In genomic region chr12:94836952-94837670, GRCh38 we compare ENCODE assay signal across 8 cellular contexts.
A peak's percentile ranks its signal among the peaks of the same experiment; 100 is the strongest.
DNase-seq lines count a peak whose midpoint lies in the region; ATAC-seq, FAIRE-seq and TF ChIP-seq lines count a peak whose summit lies in the region.
"Not testable (repeated sequence)": the region's sequence is repeated elsewhere in the genome, so short reads cannot be mapped to it uniquely, and the experiment has no call there.

No MANE protein-coding gene starts in this region.

- H3K79me2 ChIP-seq in HepG2 (ENCODE audit: insufficient read depth, low read length), result not testable (repeated sequence)

- not testable (repeated sequence) for H4K20me1 ChIP-seq in HepG2 (ENCODE audit: insufficient read depth, low read length)

- not testable (repeated sequence) for H3K36me3 ChIP-seq in adipocyte (ENCODE audit: control insufficient read depth, insufficient read depth, low read length, severe bottlenecking); bronchial epithelial cell (ENCODE audit: control insufficient read depth, insufficient read depth, low read length); HepG2 (replicated peaks in 1 of 2; ENCODE audit: control insufficient read depth in 1 of 2, insufficient read depth in 2 of 2, low read length in 2 of 2)

- not testable (repeated sequence) for TF ChIP-seq POLR2A in HepG2 (IDR thresholded peaks at IDR 0.05; ENCODE audit: insufficient read depth in 1 of 2, low read depth in 2 of 2, low read length in 2 of 2)

- not testable (repeated sequence) for BruUV-seq in HepG2 (replicated peaks; lab: Mats Ljungman, UMichigan)

- not testable (repeated sequence) for H3K9me3 ChIP-seq in adipocyte (ENCODE audit: control insufficient read depth, low read length); HepG2 (ENCODE audit: low read length)

- not testable (repeated sequence) for TF ChIP-seq CTCF in bronchial epithelial cell (IDR thresholded peaks at IDR 0.05; ENCODE audit: insufficient read depth, low read length, severe bottlenecking); HepG2 (CRISPR knock-in tag; IDR thresholded peaks at IDR 0.05)

- CTCF ChIA-PET in HepG2 (lab: Yijun Ruan, JAX; ENCODE audit: low intra/inter-chr PET ratio, low total read pairs), result not testable (repeated sequence)

- peaks cover 20% of the 10 kb centered on the region for H3K4me1 ChIP-seq in adipocyte (ENCODE audit: control insufficient read depth, insufficient read depth, low read length)
- not testable (repeated sequence) for H3K4me1 ChIP-seq in HepG2 (ENCODE audit: insufficient read depth, low read length)

- not testable (repeated sequence) for H3K9ac ChIP-seq in adipocyte (ENCODE audit: low read length); HepG2 (ENCODE audit: insufficient read depth, low read depth, low read length)

- POLR2A ChIA-PET in HepG2 (lab: Yijun Ruan, JAX), result not testable (repeated sequence)

- peak; percentile 92 for ATAC-seq in HepG2

- WGBS in HepG2 (ENCODE audit: low lambda C conversion rate), result 34% methylated on average over 13 of the region's 13 CpGs

- not testable (repeated sequence) for H3K27me3 ChIP-seq in adipocyte (replicated peaks; ENCODE audit: control insufficient read depth, insufficient read depth, low read length); bronchial epithelial cell (ENCODE audit: control insufficient read depth, insufficient read depth, low read length); HepG2 (ENCODE audit: control insufficient read depth in 1 of 2, insufficient read depth in 2 of 2, low read length in 2 of 2)

- not testable (repeated sequence) for H2AFZ ChIP-seq in HepG2 (ENCODE audit: low read length)

- H3K27ac ChIP-seq in HepG2 (ENCODE audit: extremely low read length, insufficient read depth, low read length), result peak overlapping the region; percentile 5

- not testable (repeated sequence) for H3K4me2 ChIP-seq in HepG2 (ENCODE audit: low read depth, low read length)

- TF ChIP-seq EP300 in HepG2 (IDR thresholded peaks at IDR 0.05; ENCODE audit: low read depth in 2 of 2, low read length in 2 of 2); HepG2 (CRISPR knock-in tag; IDR thresholded peaks at IDR 0.05; ENCODE audit: borderline replicate concordance): not testable (repeated sequence)

- H3K4me3 ChIP-seq in adipocyte (ENCODE audit: low read length); bronchial epithelial cell (ENCODE audit: low read depth, low read length); HepG2 (replicated peaks in 1 of 3; ENCODE audit: insufficient read depth in 1 of 3, low read depth in 2 of 3, low read length in 3 of 3): not testable (repeated sequence)

- intact Hi-C loops in HepG2 (cut with micrococcal nuclease; ENCODE audit: unreplicated experiment), result loop anchor here (10.0 kb wide), 1 partner anchor 182 kb away; the partner anchor contains the start of gene TMCC3

- in situ Hi-C loops in HepG2 (cut with HindIII; ENCODE audit: extremely low pct_ligation_motif_present, low pct_unique_long_range_greater_than_20kb), result not testable (repeated sequence)

- not testable (repeated sequence) for TF ChIP-seq RAD21 in HepG2 (CRISPR knock-in tag; IDR thresholded peaks at IDR 0.05)

- FAIRE-seq in bronchial epithelial cell (lab: Jason Lieb, UNC); HepG2 (lab: Jason Lieb, UNC): not testable (repeated sequence)

- peak; percentile 17 for DNase-seq in EH (ENCODE audit: low read depth)
- DNase-seq in HT1080 (ENCODE audit: low read depth), result peak; percentile 17
- DNase-seq in MV-4-11 (lab: John Stamatoyannopoulos, UW), result peak; percentile 60
- DNase-seq in adipocyte (ENCODE audit: low read depth), result peak; percentile 81
- peak; percentile 24 for DNase-seq in bronchial epithelial cell (ENCODE audit: low read depth)
- DNase-seq in fibroblast of peridontal ligament (ENCODE audit: extremely low read depth), result peak; percentile 74
- peak; percentile 27 for DNase-seq in HepG2 (ENCODE audit: low spot score)
- peak; percentile 37 for DNase-seq in stromal cell of bone marrow (ENCODE audit: low read depth)

TF ChIP-seq in HepG2, 621 proteins besides CTCF, POLR2A, EP300 and RAD21 (continues in another document):
- TF ChIP-seq, protein P1, sequence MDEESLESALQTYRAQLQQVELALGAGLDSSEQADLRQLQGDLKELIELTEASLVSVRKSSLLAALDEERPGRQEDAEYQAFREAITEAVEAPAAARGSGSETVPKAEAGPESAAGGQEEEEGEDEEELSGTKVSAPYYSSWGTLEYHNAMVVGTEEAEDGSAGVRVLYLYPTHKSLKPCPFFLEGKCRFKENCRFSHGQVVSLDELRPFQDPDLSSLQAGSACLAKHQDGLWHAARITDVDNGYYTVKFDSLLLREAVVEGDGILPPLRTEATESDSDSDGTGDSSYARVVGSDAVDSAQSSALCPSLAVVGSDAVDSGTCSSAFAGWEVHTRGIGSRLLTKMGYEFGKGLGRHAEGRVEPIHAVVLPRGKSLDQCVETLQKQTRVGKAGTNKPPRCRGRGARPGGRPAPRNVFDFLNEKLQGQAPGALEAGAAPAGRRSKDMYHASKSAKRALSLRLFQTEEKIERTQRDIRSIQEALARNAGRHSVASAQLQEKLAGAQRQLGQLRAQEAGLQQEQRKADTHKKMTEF (CRISPR knock-in tag; IDR thresholded peaks at IDR 0.05), result peak; percentile 35; the same call in 1 of the 2 replicates
- TF ChIP-seq GATAD2A (CRISPR knock-in tag; IDR thresholded peaks at IDR 0.05) (peak; percentile 47; the same call in 1 of the 2 replicates), POGZ (CRISPR knock-in tag; IDR thresholded peaks at IDR 0.05) (peak; percentile 57), JUND (CRISPR knock-in tag; IDR thresholded peaks at IDR 0.05) (peak; percentile 92), BCL6 (CRISPR knock-in tag; IDR thresholded peaks at IDR 0.05) (peak; percentile 79), CREB1 (CRISPR knock-in tag; IDR thresholded peaks at IDR 0.05) (peak; percentile 33), RCOR2 (CRISPR knock-in tag; IDR thresholded peaks at IDR 0.05) (peak; percentile 34; the same call in 1 of the 2 replicates), ZMYM2 (CRISPR knock-in tag; IDR thresholded peaks at IDR 0.05) (0 out of 2 replicates have a peak, but pooled peaks have one; percentile 40), KDM1A (CRISPR knock-in tag; IDR thresholded peaks at IDR 0.05) (peak; percentile 73; the same call in 1 of the 2 replicates), ONECUT2 (CRISPR knock-in tag; IDR thresholded peaks at IDR 0.05) (peak; percentile 89), ZNF710 (CRISPR knock-in tag; IDR thresholded peaks at IDR 0.05; ENCODE audit: borderline replicate concordance) (peak; percentile 32; the same call in 1 of the 2 replicates), JUNB (CRISPR knock-in tag; IDR thresholded peaks at IDR 0.05; ENCODE audit: borderline replicate concordance) (peak; percentile 92), CEBPB (IDR thresholded peaks at IDR 0.05; ENCODE audit: borderline replicate concordance, low read depth, low read length) (peak; percentile 94), ZMYM3 (CRISPR knock-in tag; IDR thresholded peaks at IDR 0.05) (peak; percentile 88), FOSL1 (CRISPR knock-in tag; IDR thresholded peaks at IDR 0.05; ENCODE audit: borderline replicate concordance) (peak; percentile 93), ZNF460 (CRISPR knock-in tag; IDR thresholded peaks at IDR 0.05; ENCODE audit: borderline replicate concordance) (peak; percentile 95), SOX6 (CRISPR knock-in tag; IDR thresholded peaks at IDR 0.05) (peak; percentile 38; the same call in 1 of the 2 replicates)
- not testable (repeated sequence) for TF ChIP-seq CREB1, SOX6 (IDR thresholded peaks at IDR 0.05)
- TF ChIP-seq, protein P2, sequence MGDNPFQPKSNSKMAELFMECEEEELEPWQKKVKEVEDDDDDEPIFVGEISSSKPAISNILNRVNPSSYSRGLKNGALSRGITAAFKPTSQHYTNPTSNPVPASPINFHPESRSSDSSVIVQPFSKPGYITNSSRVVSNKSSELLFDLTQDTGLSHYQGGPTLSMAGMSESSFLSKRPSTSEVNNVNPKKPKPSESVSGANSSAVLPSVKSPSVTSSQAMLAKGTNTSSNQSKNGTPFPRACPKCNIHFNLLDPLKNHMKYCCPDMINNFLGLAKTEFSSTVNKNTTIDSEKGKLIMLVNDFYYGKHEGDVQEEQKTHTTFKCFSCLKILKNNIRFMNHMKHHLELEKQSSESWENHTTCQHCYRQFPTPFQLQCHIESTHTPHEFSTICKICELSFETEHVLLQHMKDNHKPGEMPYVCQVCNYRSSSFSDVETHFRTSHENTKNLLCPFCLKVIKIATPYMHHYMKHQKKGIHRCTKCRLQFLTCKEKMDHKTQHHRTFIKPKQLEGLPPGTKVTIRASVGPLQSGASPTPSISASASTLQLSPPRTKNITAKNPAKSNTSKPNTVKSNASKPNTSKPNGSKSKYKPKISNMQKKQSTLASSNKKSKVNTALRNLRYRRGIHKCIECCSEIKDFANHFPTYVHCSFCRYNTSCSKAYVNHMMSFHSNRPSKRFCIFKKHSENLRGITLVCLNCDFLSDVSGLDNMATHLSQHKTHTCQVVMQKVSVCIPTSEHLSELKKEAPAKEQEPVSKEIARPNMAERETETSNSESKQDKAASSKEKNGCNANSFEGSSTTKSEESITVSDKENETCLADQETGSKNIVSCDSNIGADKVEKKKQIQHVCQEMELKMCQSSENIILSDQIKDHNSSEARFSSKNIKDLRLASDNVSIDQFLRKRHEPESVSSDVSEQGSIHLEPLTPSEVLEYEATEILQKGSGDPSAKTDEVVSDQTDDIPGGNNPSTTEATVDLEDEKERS (CRISPR knock-in tag; IDR thresholded peaks at IDR 0.05), result peak; percentile 90; the same call in 1 of the 2 replicates

Comparison
In these comparisons a context has a peak if more than half of its experiments do, and no peak if none do; other contexts are left out.
1. DNase-seq: peak in every context shown above with its lines; median percentile 81 in adipocyte; 74 in fibroblast of peridontal ligament; 60 in MV-4-11; 37 in stromal cell of bone marrow; 27 in HepG2; 24 in bronchial epithelial cell; 17 in EH; 17 in HT1080.